Comparison of ENCODE assay signal across 11 cellular contexts in genomic region chr16:56632848-56633365, GRCh38. TPM values are rescaled to one million over a fixed set of nuclear protein-coding genes. Genes with fewer than 3 reads are reported as not detected.
DNase-seq lines count a peak whose midpoint lies in the region; ATAC-seq, FAIRE-seq and TF ChIP-seq lines count a peak whose summit lies in the region.
"Had no signal": no experiment of that assay in that cellular context is flagged by ENCODE, and none has a peak within 500 bp of the region (broad histone marks: within the 10 kb centered on the region; RNA-seq: fewer than 3 reads in every experiment).

No MANE protein-coding gene starts in this region.

- H3K36me3 ChIP-seq in HUES64 (ENCODE audit: insufficient read depth, low read length): no peaks in the 10 kb centered on the region

- H3K27ac ChIP-seq in HUES64 (ENCODE audit: low read depth, low read length): no peak overlapping the region

- TF ChIP-seq POLR2A in lower leg skin (IDR thresholded peaks at IDR 0.05): no peak

- peaks cover 100% of the 10 kb centered on the region for H3K27me3 ChIP-seq in HUES64 (ENCODE audit: insufficient read depth, low read length)

- no peaks in the 10 kb centered on the region for H3K9me3 Mint-ChIP-seq in chondrocyte (ENCODE audit: low read depth)
- H3K9me3 Mint-ChIP-seq in stimulated activated effector memory CD8-positive, alpha-beta T cell treated with anti-CD3 and anti-CD28 coated beads, Interleukin-12 subunit alpha, Interleukin-12 subunit beta, amount 100 ng/mL, for 72 hours: no peaks in the 10 kb centered on the region

- FAIRE-seq in frontal cortex (lab: Jason Lieb, UNC): no peak
- FAIRE-seq: colon had no signal

- H3K36me3 Mint-ChIP-seq in chondrocyte (ENCODE audit: low read depth): no peaks in the 10 kb centered on the region
- H3K36me3 Mint-ChIP-seq in stimulated activated effector memory CD8-positive, alpha-beta T cell treated with anti-CD3 and anti-CD28 coated beads, Interleukin-12 subunit alpha, Interleukin-12 subunit beta, amount 100 ng/mL, for 72 hours: no peaks in the 10 kb centered on the region

- H3K4me1 Mint-ChIP-seq in chondrocyte (ENCODE audit: low read depth): peaks cover 20% of the 10 kb centered on the region
- peaks cover 27% of the 10 kb centered on the region for H3K4me1 Mint-ChIP-seq in stimulated activated effector memory CD8-positive, alpha-beta T cell treated with anti-CD3 and anti-CD28 coated beads, Interleukin-12 subunit alpha, Interleukin-12 subunit beta, amount 100 ng/mL, for 72 hours

- no peak for ATAC-seq in stimulated activated effector memory CD8-positive, alpha-beta T cell treated with anti-CD3 and anti-CD28 coated beads, Interleukin-12 subunit alpha, Interleukin-12 subunit beta, amount 100 ng/mL, for 72 hours
- ATAC-seq in HG02840 (IDR thresholded peaks at IDR 0.05; ENCODE audit: low FRiP score, unreplicated experiment) (no peak), GM21423 (IDR thresholded peaks at IDR 0.05; ENCODE audit: unreplicated experiment) (no peak)

- no peaks in the 10 kb centered on the region for H3K4me1 ChIP-seq in HUES64 (ENCODE audit: insufficient read depth, low read length)

- 15% methylated on average over 6 of the region's 6 CpGs for WGBS in HUES64
- WGBS in lower leg skin, 2 donors: 26 to 39% methylated on average over 6 of the region's 6 CpGs

- H3K4me3 ChIP-seq in HUES64 (ENCODE audit: low read length) (peak overlapping the region; percentile 44), lower leg skin (ENCODE audit: low read depth, poor library complexity, severe bottlenecking) (peak overlapping the region; percentile 21)

- H3K9ac ChIP-seq in HUES64 (ENCODE audit: low read depth, low read length): no peak overlapping the region

- peak overlapping the region; percentile 71 for H3K4me3 Mint-ChIP-seq in chondrocyte (ENCODE audit: unreplicated experiment)
- H3K4me3 Mint-ChIP-seq in stimulated activated effector memory CD8-positive, alpha-beta T cell treated with anti-CD3 and anti-CD28 coated beads, Interleukin-12 subunit alpha, Interleukin-12 subunit beta, amount 100 ng/mL, for 72 hours: peak overlapping the region; percentile 60

- no peak for DNase-seq in chondrocyte (ENCODE audit: low spot score)
- DNase-seq in lower leg skin (ENCODE audit: low spot score in 2 of 2): no peak
- DNase-seq in stimulated activated effector memory CD8-positive, alpha-beta T cell treated with anti-CD3 and anti-CD28 coated beads, Interleukin-12 subunit alpha, Interleukin-12 subunit beta, amount 100 ng/mL, for 72 hours (ENCODE audit: low spot score in 2 of 2): no peak
- DNase-seq in frontal cortex (ENCODE audit: low spot score in 2 of 2): no peak
- DNase-seq in kidney tubule cell (ENCODE audit: low spot score): no peak
- DNase-seq: NCI-H1694 had no signal

- H3K9me3 ChIP-seq in HUES64 (ENCODE audit: insufficient read depth, low read depth, low read length): no peaks in the 10 kb centered on the region

- no peak overlapping the region for H3K27ac Mint-ChIP-seq in chondrocyte (ENCODE audit: unreplicated experiment)
- no peak overlapping the region for H3K27ac Mint-ChIP-seq in stimulated activated effector memory CD8-positive, alpha-beta T cell treated with anti-CD3 and anti-CD28 coated beads, Interleukin-12 subunit alpha, Interleukin-12 subunit beta, amount 100 ng/mL, for 72 hours

- H3K27me3 Mint-ChIP-seq in chondrocyte (ENCODE audit: low read depth): peaks cover 43% of the 10 kb centered on the region

- intact Hi-C loops in lower leg skin (cut with DNase I; ENCODE audit: low total_unique reads): no loop called here

- TF ChIP-seq CTCF in chondrocyte (IDR thresholded peaks at IDR 0.05): no peak
- TF ChIP-seq CTCF in lower leg skin (IDR thresholded peaks at IDR 0.05): no peak

RNA-seq across cellular contexts. Expression of gene MT1M, which starts 0.4 kb away (rescaled TPM):
- 1.1 TPM for polyA plus RNA-seq in HUES64 (2013, experiment 1 of 2)
- polyA plus RNA-seq in HUES64 (2013, experiment 2 of 2): 1.1 TPM
- total RNA-seq in chondrocyte (0.35 to 0.59 TPM in 2 of 3 replicates, not detected in the other), lower leg skin (10 to 100 TPM; 14.1 to 29.7 (median 17.1) TPM), frontal cortex (not detected)

RNA-seq across cellular contexts. Expression of gene MT1A, which starts 5.6 kb away (rescaled TPM):
- 1.00 TPM for polyA plus RNA-seq in HUES64 (2013, experiment 1 of 2)
- polyA plus RNA-seq in HUES64 (2013, experiment 2 of 2): not detected
- total RNA-seq in chondrocyte (1.1 TPM in 1 of 3 replicates, not detected in the others), lower leg skin (10 to 100 TPM in 2 of 4 donors, 1 to 10 TPM in 2; 3.7 to 23.3 (median 11.2) TPM), frontal cortex (not detected)

RNA-seq across cellular contexts. Expression of gene MT1E, which starts 7.3 kb away (rescaled TPM):
- 13.2 TPM for polyA plus RNA-seq in HUES64 (2013, experiment 1 of 2)
- 20.7 TPM for polyA plus RNA-seq in HUES64 (2013, experiment 2 of 2)
- total RNA-seq in chondrocyte (23.2 to 35.8 TPM (median 31.4 TPM) in 3 replicates), lower leg skin (100 to 1,000 TPM; 140 to 437 (median 224) TPM), frontal cortex (5.7 TPM)

RNA-seq across cellular contexts. Expression of gene MT1B, which starts 18.8 kb away (rescaled TPM):
- polyA plus RNA-seq in HUES64 (2013, experiment 1 of 2): not detected
- not detected for polyA plus RNA-seq in HUES64 (2013, experiment 2 of 2)
- total RNA-seq in chondrocyte (not detected in 3 replicates), lower leg skin (not detected), frontal cortex (not detected)
- total RNA-seq: renal cortical epithelial cell had no signal

RNA-seq across cellular contexts. Expression of gene MT2A, which starts 24.5 kb away (rescaled TPM):
- 39.0 TPM for polyA plus RNA-seq in HUES64 (2013, experiment 1 of 2)
- 49.8 TPM for polyA plus RNA-seq in HUES64 (2013, experiment 2 of 2)
- total RNA-seq in chondrocyte (160 to 407 TPM (median 183 TPM) in 3 replicates), lower leg skin (100 to 1,000 TPM in 3 of 4 donors, 10 to 100 TPM in 1; 35.8 to 190 (median 135) TPM), frontal cortex (1.6 TPM)
